9 cellular contexts compared by ENCODE assay signal in the genomic region with DNA sequence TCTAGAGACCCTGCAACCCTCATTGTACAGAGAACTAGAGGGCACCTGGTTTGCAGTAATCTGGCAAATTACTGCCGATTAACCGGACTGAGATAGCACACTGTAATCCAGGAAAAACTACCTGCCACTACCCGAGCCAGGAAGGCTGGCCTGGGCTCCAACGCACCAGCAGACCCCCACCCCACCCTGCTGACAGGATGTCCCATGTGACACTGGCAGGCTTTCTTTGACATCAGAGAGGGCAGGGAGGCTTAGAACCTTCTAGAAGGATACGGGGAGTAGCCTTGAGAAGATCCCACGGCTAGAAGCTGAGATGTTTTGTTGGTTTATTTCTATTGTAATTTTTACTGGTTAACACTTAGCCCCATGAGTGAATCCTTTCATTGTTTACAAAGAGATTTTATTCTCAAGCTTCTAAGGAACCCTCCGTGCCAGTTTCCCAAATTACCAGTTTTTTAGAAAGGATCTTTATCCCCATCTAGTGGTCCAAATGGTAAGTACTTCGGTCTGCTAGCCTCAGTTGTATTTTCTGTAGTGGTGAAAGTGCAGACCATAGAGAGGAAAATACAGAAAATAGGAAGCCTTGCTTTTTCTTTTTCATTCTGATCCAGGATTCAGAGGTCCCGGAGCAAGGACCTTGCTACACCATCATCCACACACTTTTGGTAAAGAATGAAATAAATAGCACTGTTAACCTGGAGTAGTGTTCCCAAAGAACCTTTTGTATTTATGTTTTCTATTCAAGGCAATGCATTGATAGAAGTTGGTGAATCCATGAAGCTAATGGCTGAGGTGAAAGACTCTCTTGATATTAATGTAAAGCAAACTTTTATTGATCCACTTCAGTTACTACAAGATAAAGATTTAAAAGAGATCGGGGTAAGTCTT.
A peak's percentile ranks its signal among the peaks of the same experiment; 100 is the strongest.
DNase-seq lines count a peak whose midpoint lies in the region; ATAC-seq, FAIRE-seq and TF ChIP-seq lines count a peak whose summit lies in the region.
"Had no signal": no experiment of that assay in that cellular context is flagged by ENCODE, and none has a peak within 500 bp of the region (broad histone marks: within the 10 kb centered on the region; RNA-seq: fewer than 3 reads in every experiment).

No MANE protein-coding gene starts in this region.

- FAIRE-seq in small intestine (lab: Jason Lieb, UNC) = no peak
- FAIRE-seq: colon had no signal

- H2BK120ac ChIP-seq in H9 (ENCODE audit: low read depth, low read length, poor library complexity, severe bottlenecking) = no peak overlapping the region

- intact Hi-C loops in aorta (cut with DNase I) = loop anchor here (5.0 kb wide), 3 partner anchors 260 to 450 kb away; no protein-coding TSS in a partner anchor

- no peaks in the 10 kb centered on the region; the same call in 1 of the 2 replicates for H3K27me3 Mint-ChIP-seq in H9 (ENCODE audit: low read depth)
- no peaks in the 10 kb centered on the region for H3K27me3 Mint-ChIP-seq in T-helper 2 cell treated with Interferon-gamma antibody and Interleukin-4, amounts not matched to agents 5 μg/mL and 100 μg/mL, for 36 hours (ENCODE audit: low read depth)

- H3K9me3 ChIP-seq in H9 (ENCODE audit: control insufficient read depth, low read depth, low read length) (no peaks in the 10 kb centered on the region), adipocyte (ENCODE audit: control insufficient read depth, low read length) (no peaks in the 10 kb centered on the region), aorta (ENCODE audit: control insufficient read depth, low read length) (no peaks in the 10 kb centered on the region), small intestine (ENCODE audit: control insufficient read depth, low read depth) (no peaks in the 10 kb centered on the region)

- no peak overlapping the region for H2BK5ac ChIP-seq in H9 (ENCODE audit: insufficient read length, low read length)

- H3K23ac ChIP-seq in H9 (ENCODE audit: insufficient read length, low read depth, low read length) = no peak overlapping the region

- H3K9ac ChIP-seq in H9 (ENCODE audit: extremely low read depth, insufficient read length, low read length) (no peak overlapping the region), adipocyte (ENCODE audit: low read length) (no peak overlapping the region)

- H3K27ac Mint-ChIP-seq in H9 = no peak overlapping the region
- no peak overlapping the region for H3K27ac Mint-ChIP-seq in T-helper 2 cell treated with Interferon-gamma antibody and Interleukin-4, amounts not matched to agents 5 μg/mL and 100 μg/mL, for 36 hours

- no peak overlapping the region for H2AK5ac ChIP-seq in H9 (ENCODE audit: insufficient read length, low read length)

- no peak overlapping the region for H3K27ac ChIP-seq in H9 (ENCODE audit: insufficient read length, low read depth, low read length)
- no peak overlapping the region for H3K27ac ChIP-seq in aorta (ENCODE audit: low read depth in 1 of 2, low read length in 2 of 2)
- no peak overlapping the region for H3K27ac ChIP-seq in small intestine (ENCODE audit: low read depth in 1 of 2, low read length in 1 of 2)

- DNase-seq in AG08395 (ENCODE audit: low spot score) (peak; percentile 51), H9 (no peak), adipocyte (ENCODE audit: low read depth) (peak; percentile 76), iris pigment epithelial cell (ENCODE audit: low read depth) (peak; percentile 29), aorta (no peak), NCI-H526 treated with DMSO at 0.1 percent for 48 hours (lab: John Stamatoyannopoulos, UW) (no peak), small intestine (no peak)
- DNase-seq in T-helper 2 cell treated with Interferon-gamma antibody and Interleukin-4, amounts not matched to agents 5 μg/mL and 100 μg/mL, for 36 hours (ENCODE audit: low spot score) = no peak

- peak; percentile 58 for ATAC-seq in aorta (ENCODE audit: low FRiP score)

- H3K27me3 ChIP-seq in H9 (ENCODE audit: insufficient read depth, low read length) (no peaks in the 10 kb centered on the region), adipocyte (replicated peaks; ENCODE audit: control insufficient read depth, insufficient read depth, low read length) (peaks cover 11% of the 10 kb centered on the region), aorta (ENCODE audit: control insufficient read depth in 1 of 2, insufficient read depth in 2 of 2, low read length in 1 of 2) (no peaks in the 10 kb centered on the region), small intestine (ENCODE audit: control insufficient read depth in 2 of 2, insufficient read depth in 2 of 2, low read length in 2 of 2) (no peaks in the 10 kb centered on the region)

- H3K4me3 ChIP-seq in adipocyte (ENCODE audit: low read length) = no peak overlapping the region
- H3K4me3 ChIP-seq in aorta (ENCODE audit: low read length in 2 of 2) = no peak overlapping the region
- H3K4me3 ChIP-seq in small intestine (ENCODE audit: low read depth in 1 of 2, low read length in 2 of 2) = no peak overlapping the region

- no peak overlapping the region for H3K14ac ChIP-seq in H9 (ENCODE audit: insufficient read depth, low read length)

- H3K36me3 ChIP-seq in adipocyte (ENCODE audit: control insufficient read depth, insufficient read depth, low read length, severe bottlenecking) (no peaks in the 10 kb centered on the region), aorta (ENCODE audit: control insufficient read depth in 1 of 2, insufficient read depth in 2 of 2, low read length in 1 of 2) (no peaks in the 10 kb centered on the region), small intestine (ENCODE audit: control insufficient read depth in 2 of 2, insufficient read depth in 2 of 2, low read length in 2 of 2) (no peaks in the 10 kb centered on the region)

- H2BK20ac ChIP-seq in H9 (ENCODE audit: low read depth, low read length, poor library complexity, severe bottlenecking) = no peak overlapping the region

- no peaks in the 10 kb centered on the region for H3K23me2 ChIP-seq in H9 (ENCODE audit: insufficient read length, low read depth, low read length, poor library complexity, severe bottlenecking)

- H3K56ac ChIP-seq in H9 (ENCODE audit: insufficient read length, low read depth, low read length) = no peak overlapping the region

- WGBS in H9 (ENCODE audit: extremely low coverage, insufficient read length, low lambda C conversion rate) = no CpG with 5 or more reads among the region's 10 CpGs
- 50 to 52% methylated on average over 10 of the region's 10 CpGs for WGBS in aorta, 2 donors
- 49 to 55% (median 50%) methylated on average over 10 of the region's 10 CpGs for WGBS in small intestine, 3 donors

- no peak overlapping the region for H4K8ac ChIP-seq in H9 (replicated peaks; ENCODE audit: insufficient read length, low read depth, low read length)

- no peak overlapping the region for H3K4me2 ChIP-seq in H9 (ENCODE audit: insufficient read depth, insufficient read length, low read length)

- 0 out of 2 replicates have a peak, but pooled peaks cover 3% of the 10 kb centered on the region for H3K4me1 ChIP-seq in H9 (ENCODE audit: insufficient read depth, low read length)
- no peaks in the 10 kb centered on the region for H3K4me1 ChIP-seq in adipocyte (ENCODE audit: control insufficient read depth, insufficient read depth, low read length)
- no peaks in the 10 kb centered on the region for H3K4me1 ChIP-seq in aorta (ENCODE audit: control insufficient read depth in 1 of 2, insufficient read depth in 2 of 2, low read length in 2 of 2)
- no peaks in the 10 kb centered on the region for H3K4me1 ChIP-seq in small intestine (ENCODE audit: control insufficient read depth in 2 of 2, insufficient read depth in 1 of 2, low read depth in 1 of 2, low read length in 1 of 2)

- no peaks in the 10 kb centered on the region for H3K36me3 Mint-ChIP-seq in H9 (ENCODE audit: insufficient read depth in 1 of 3, low read depth in 3 of 3)
- H3K36me3 Mint-ChIP-seq in T-helper 2 cell treated with Interferon-gamma antibody and Interleukin-4, amounts not matched to agents 5 μg/mL and 100 μg/mL, for 36 hours (ENCODE audit: low read depth) = no peaks in the 10 kb centered on the region

- no peaks in the 10 kb centered on the region for H3K4me1 Mint-ChIP-seq in H9
- H3K4me1 Mint-ChIP-seq in T-helper 2 cell treated with Interferon-gamma antibody and Interleukin-4, amounts not matched to agents 5 μg/mL and 100 μg/mL, for 36 hours (ENCODE audit: low read depth) = no peaks in the 10 kb centered on the region

- no peak overlapping the region for H3K18ac ChIP-seq in H9 (ENCODE audit: insufficient read length, low read depth, low read length)

- H2BK12ac ChIP-seq in H9 (ENCODE audit: insufficient read length, low read depth, low read length) = no peak overlapping the region

- no peak overlapping the region for H2BK15ac ChIP-seq in H9 (ENCODE audit: low read depth, low read length)

- no peak overlapping the region for H4K91ac ChIP-seq in H9 (ENCODE audit: insufficient read length, low read depth, low read length)

- H3K4me3 Mint-ChIP-seq in H9 = no peak overlapping the region
- no peak overlapping the region for H3K4me3 Mint-ChIP-seq in T-helper 2 cell treated with Interferon-gamma antibody and Interleukin-4, amounts not matched to agents 5 μg/mL and 100 μg/mL, for 36 hours

- no peaks in the 10 kb centered on the region for H3K79me1 ChIP-seq in H9 (ENCODE audit: insufficient read depth, low read depth, low read length, poor library complexity, severe bottlenecking)

- no peak overlapping the region for H3K4ac ChIP-seq in H9 (ENCODE audit: low read depth, low read length)

- no peaks in the 10 kb centered on the region for H3K79me2 ChIP-seq in H9 (ENCODE audit: insufficient read depth, low read length)

- TF ChIP-seq CTCF in H9 (conservative IDR thresholded peaks at IDR 0.05) = peak; percentile 64

- H4K5ac ChIP-seq in H9 (ENCODE audit: insufficient read length, low read depth, low read length) = no peak overlapping the region

- no peaks in the 10 kb centered on the region for H4K20me1 ChIP-seq in H9 (ENCODE audit: control insufficient read depth, insufficient read depth, insufficient read length)

- H2AFZ ChIP-seq in H9 (ENCODE audit: low read length) = no peak overlapping the region

- H3K9me3 Mint-ChIP-seq in H9 = no peaks in the 10 kb centered on the region
- no peaks in the 10 kb centered on the region for H3K9me3 Mint-ChIP-seq in T-helper 2 cell treated with Interferon-gamma antibody and Interleukin-4, amounts not matched to agents 5 μg/mL and 100 μg/mL, for 36 hours

- H3T11ph ChIP-seq in H9 (ENCODE audit: low read length) = no peak overlapping the region

Comparison
In these comparisons a context has a peak if more than half of its experiments do, and no peak if none do; other contexts are left out.
1. DNase-seq: peak in AG08395 (single experiment), adipocyte (single experiment) and iris pigment epithelial cell (single experiment); none in H9 (single experiment), aorta (0 of 2), NCI-H526 treated with DMSO at 0.1 percent for 48 hours (single experiment), T-helper 2 cell treated with Interferon-gamma antibody and Interleukin-4, amounts not matched to agents 5 μg/mL and 100 μg/mL, for 36 hours (single experiment) and small intestine (single experiment).